In genomic region chr5:93637697-93638096, GRCh38 we compare ENCODE assay signal across 3 cellular contexts.
TF ChIP-seq lines count a peak whose summit lies in the region.

No MANE protein-coding gene starts in this region.

TF ChIP-seq in GM23338, 12 proteins besides CTCF, POLR2A, EP300 and RAD21 (continued from another document and continues in another):
- TF ChIP-seq REST (IDR thresholded peaks at IDR 0.05; ENCODE audit: unreplicated experiment) (no peak), ETS1 (IDR thresholded peaks at IDR 0.05) (no peak)

TF ChIP-seq in WTC11, 78 proteins besides CTCF, POLR2A, EP300 and RAD21 (continued from another document):
- TF ChIP-seq STAT6 (CRISPR knock-in tag; conservative IDR thresholded peaks at IDR 0.05; ENCODE audit: low read depth) (no peak), NFATC4 (CRISPR knock-in tag; IDR thresholded peaks at IDR 0.05) (no peak)

TF ChIP-seq in liver, 16 proteins besides CTCF, POLR2A, EP300 and RAD21 (continued from another document):
- TF ChIP-seq ZBTB33 (IDR thresholded peaks at IDR 0.05) (no peak), HNF4A (conservative IDR thresholded peaks at IDR 0.05) (peak; percentile 65 to 88)
TF ChIP-seq in liver: peak in this region for 2.
